9 cellular contexts compared by ENCODE assay signal in genomic region chrX:147945286-147945685, GRCh38. TPM values are rescaled to one million over a fixed set of nuclear protein-coding genes. Genes with fewer than 3 reads are reported as not detected.
"Had no signal": no experiment of that assay in that cellular context is flagged by ENCODE, and none has a peak within 500 bp of the region (broad histone marks: within the 10 kb centered on the region; RNA-seq: fewer than 3 reads in every experiment).

No MANE protein-coding gene starts in this region.

- H3K27ac Mint-ChIP-seq: GM23338, H9, IgD-negative memory B cell had no signal

- H3K4me3 ChIP-seq: GM23338 had no signal

- H3K27me3 Mint-ChIP-seq: IgD-negative memory B cell had no signal

- H3K4me3 Mint-ChIP-seq: GM23338, H9, IgD-negative memory B cell had no signal

- H3K4me1 Mint-ChIP-seq: GM23338, IgD-negative memory B cell had no signal

- H3K9me3 Mint-ChIP-seq: GM23338, IgD-negative memory B cell had no signal

- ATAC-seq: GM23338 had no signal

- FAIRE-seq: H1, H54, HTR-8/SVneo had no signal

- H2AFZ ChIP-seq: GM23338 had no signal

- H3K4me2 ChIP-seq: GM23338 had no signal

- DNase-seq: H9, HCEC 1CT, KBM-7 had no signal

RNA-seq across cellular contexts. Expression of gene FMR1NB, which starts 35.9 kb away (rescaled TPM):
- total RNA-seq: GM23338, H1, H9, HT-29 had no signal
- polyA plus RNA-seq: GM23338, H1, IgD-negative memory B cell had no signal
